19 cellular contexts compared by ENCODE assay signal in genomic region chr2:219332542-219332941, GRCh38. TPM values are rescaled to one million over a fixed set of nuclear protein-coding genes. Genes with fewer than 3 reads are reported as not detected.
DNase-seq lines count a peak whose midpoint lies in the region; ATAC-seq, FAIRE-seq and TF ChIP-seq lines count a peak whose summit lies in the region.
"Had no signal": no experiment of that assay in that cellular context is flagged by ENCODE, and none has a peak within 500 bp of the region (broad histone marks: within the 10 kb centered on the region; RNA-seq: fewer than 3 reads in every experiment).

Gene RESP18, minus strand, starts transcription at chr2:219332744.

- H3K4me3 ChIP-seq in GM23338 (peak within 1 kb of the TSS; percentile 57), astrocyte (ENCODE audit: insufficient read depth, low read depth, low read length) (no peak within 1 kb of the TSS), iPS-11a (ENCODE audit: low read depth, low read length) (peak within 1 kb of the TSS; percentile 33), parathyroid adenoma (ENCODE audit: low read depth, low read length) (no peak within 1 kb of the TSS)

- FAIRE-seq in astrocyte (lab: Jason Lieb, UNC): no peak
- FAIRE-seq: A204.1, GM18507, RCC 7860 had no signal

- H3K9me3 Mint-ChIP-seq in GM23338 (no peaks in the 10 kb centered on the region), astrocyte (ENCODE audit: unreplicated experiment) (peaks cover 4% of the 10 kb centered on the region)

- H3K9me2 ChIP-seq in GM23338 (ENCODE audit: insufficient read depth): no peaks in the 10 kb centered on the region

- H3K36me3 ChIP-seq in GM23338 (ENCODE audit: insufficient read depth) (no peaks in the 10 kb centered on the region), astrocyte (ENCODE audit: insufficient read depth, low read length) (no peaks in the 10 kb centered on the region), parathyroid adenoma (ENCODE audit: control insufficient read depth, insufficient read depth, low read length) (no peaks in the 10 kb centered on the region)

- no peak within 1 kb of the TSS for H3K9ac ChIP-seq in astrocyte (ENCODE audit: low read length)
- H3K9ac ChIP-seq in parathyroid adenoma: no peak within 1 kb of the TSS

- H3F3A ChIP-seq in GM23338 (replicated peaks; ENCODE audit: low read depth): no peaks in the 10 kb centered on the region

- ATAC-seq in GM23338: peak; percentile 86
- no peak for ATAC-seq in HG02870 (IDR thresholded peaks at IDR 0.05; ENCODE audit: unreplicated experiment)

- peaks cover 71% of the 10 kb centered on the region for H3K27me3 ChIP-seq in GM23338 (ENCODE audit: insufficient read depth)
- peaks cover 64% of the 10 kb centered on the region for H3K27me3 ChIP-seq in astrocyte (ENCODE audit: insufficient read depth, low read length)
- H3K27me3 ChIP-seq in parathyroid adenoma (ENCODE audit: control insufficient read depth, insufficient read depth, low read length): peaks cover 4% of the 10 kb centered on the region

- H3K4me2 ChIP-seq in GM23338 (peak within 1 kb of the TSS; percentile 84), astrocyte (ENCODE audit: low read length) (peak within 1 kb of the TSS; percentile 54), parathyroid adenoma (ENCODE audit: low read length) (no peak within 1 kb of the TSS)

- no peak within 1 kb of the TSS for H3K27ac ChIP-seq in GM23338 (ENCODE audit: low read depth)
- H3K27ac ChIP-seq in astrocyte (ENCODE audit: low read depth, low read length): no peak within 1 kb of the TSS
- H3K27ac ChIP-seq in parathyroid adenoma: no peak within 1 kb of the TSS

- peak within 1 kb of the TSS; percentile 92 for H2AFZ ChIP-seq in GM23338
- H2AFZ ChIP-seq in astrocyte (ENCODE audit: low read depth, low read length): no peak within 1 kb of the TSS
- peak within 1 kb of the TSS; percentile 10 for H2AFZ ChIP-seq in parathyroid adenoma

- H3K9me3 ChIP-seq in astrocyte (ENCODE audit: insufficient read depth, low read depth, low read length) (no peaks in the 10 kb centered on the region), parathyroid adenoma (ENCODE audit: control insufficient read depth, low read length) (no peaks in the 10 kb centered on the region)

- H3K4me3 Mint-ChIP-seq in GM23338 (peak within 1 kb of the TSS; percentile 58), astrocyte (ENCODE audit: unreplicated experiment) (no peak within 1 kb of the TSS)

- no peak for TF ChIP-seq CTCF in GM23338 (conservative IDR thresholded peaks at IDR 0.05; ENCODE audit: low read depth in 2 of 2)
- TF ChIP-seq CTCF in astrocyte (IDR thresholded peaks at IDR 0.05; ENCODE audit: insufficient read depth, low read depth, low read length): no peak
- no peak for TF ChIP-seq CTCF in parathyroid adenoma (IDR thresholded peaks at IDR 0.05)

- DNase-seq in GM23338 (ENCODE audit: low spot score) (peak; percentile 84), astrocyte (ENCODE audit: low read depth) (no peak), NCI-H2171 (lab: John Stamatoyannopoulos, UW) (no peak), NCI-H510A treated with DMSO at 0.1 percent for 48 hours (lab: John Stamatoyannopoulos, UW) (no peak), COLO829 (ENCODE audit: low spot score) (no peak)
- DNase-seq: C1 segment of cervical spinal cord, COR-L47, Karpas-422, MM.1S, NCI-H1105, NCI-H1694 treated with DMSO at 0.1 percent for 48 hours, SHP77 had no signal

- H3K4me1 ChIP-seq in GM23338 (ENCODE audit: insufficient read depth) (peaks cover 3% of the 10 kb centered on the region; the same call in 1 of the 2 replicates), astrocyte (ENCODE audit: insufficient read depth, low read length) (no peaks in the 10 kb centered on the region), parathyroid adenoma (no peaks in the 10 kb centered on the region)

- 0 out of 2 replicates have a peak, but pooled peaks cover 4% of the 10 kb centered on the region for H4K20me1 ChIP-seq in GM23338 (replicated peaks; ENCODE audit: insufficient read depth)
- H4K20me1 ChIP-seq in astrocyte (ENCODE audit: insufficient read depth, low read length): no peaks in the 10 kb centered on the region

- no peaks in the 10 kb centered on the region for H3K79me2 ChIP-seq in GM23338 (replicated peaks; ENCODE audit: insufficient read depth)
- H3K79me2 ChIP-seq in astrocyte (ENCODE audit: insufficient read depth, low read length): no peaks in the 10 kb centered on the region
- no peaks in the 10 kb centered on the region for H3K79me2 ChIP-seq in parathyroid adenoma

- H3K36me3 Mint-ChIP-seq in GM23338 (ENCODE audit: low read depth): no peaks in the 10 kb centered on the region
- peaks cover 3% of the 10 kb centered on the region for H3K36me3 Mint-ChIP-seq in astrocyte (ENCODE audit: low read depth, unreplicated experiment)

- H3K27ac Mint-ChIP-seq in GM23338: no peak within 1 kb of the TSS
- no peak within 1 kb of the TSS for H3K27ac Mint-ChIP-seq in astrocyte (ENCODE audit: unreplicated experiment)

- H3K27me3 Mint-ChIP-seq in GM23338 (ENCODE audit: insufficient read depth, low read depth, poor library complexity) (peaks cover 43% of the 10 kb centered on the region), astrocyte (ENCODE audit: low read depth, unreplicated experiment) (peaks cover 85% of the 10 kb centered on the region)

- H3K4me1 Mint-ChIP-seq in GM23338 (peaks cover 10% of the 10 kb centered on the region), astrocyte (ENCODE audit: low read depth, unreplicated experiment) (peaks cover 2% of the 10 kb centered on the region)

TF ChIP-seq in GM23338, 12 proteins besides CTCF, POLR2A, EP300 and RAD21:
- TF ChIP-seq NANOG (IDR thresholded peaks at IDR 0.05; ENCODE audit: borderline replicate concordance) (no peak), REST (IDR thresholded peaks at IDR 0.05; ENCODE audit: unreplicated experiment) (peak; percentile 31)

RNA-seq across cellular contexts. Expression of gene RESP18, which starts in this region (rescaled TPM):
- total RNA-seq in GM23338 (2014; rRNA removed; shearing (Covaris generic)): not detected in 2 replicates
- not detected in 2 replicates for polyA plus RNA-seq in GM23338 (2016; fragmentation: Nextera tagmentation; extraction: Ambion mirVana)
- total RNA-seq in astrocyte: not detected in 2 replicates
- total RNA-seq: NCI-H460 had no signal

Comparison
In these comparisons a context has a peak if more than half of its experiments do, and no peak if none do; other contexts are left out.
1. Peak in DNase-seq, ATAC-seq, H3K4me3 ChIP-seq and H3K4me2 ChIP-seq in GM23338; RNA of the gene not detected or under 1 TPM.